8 cellular contexts compared by ENCODE assay signal in the genomic region with DNA sequence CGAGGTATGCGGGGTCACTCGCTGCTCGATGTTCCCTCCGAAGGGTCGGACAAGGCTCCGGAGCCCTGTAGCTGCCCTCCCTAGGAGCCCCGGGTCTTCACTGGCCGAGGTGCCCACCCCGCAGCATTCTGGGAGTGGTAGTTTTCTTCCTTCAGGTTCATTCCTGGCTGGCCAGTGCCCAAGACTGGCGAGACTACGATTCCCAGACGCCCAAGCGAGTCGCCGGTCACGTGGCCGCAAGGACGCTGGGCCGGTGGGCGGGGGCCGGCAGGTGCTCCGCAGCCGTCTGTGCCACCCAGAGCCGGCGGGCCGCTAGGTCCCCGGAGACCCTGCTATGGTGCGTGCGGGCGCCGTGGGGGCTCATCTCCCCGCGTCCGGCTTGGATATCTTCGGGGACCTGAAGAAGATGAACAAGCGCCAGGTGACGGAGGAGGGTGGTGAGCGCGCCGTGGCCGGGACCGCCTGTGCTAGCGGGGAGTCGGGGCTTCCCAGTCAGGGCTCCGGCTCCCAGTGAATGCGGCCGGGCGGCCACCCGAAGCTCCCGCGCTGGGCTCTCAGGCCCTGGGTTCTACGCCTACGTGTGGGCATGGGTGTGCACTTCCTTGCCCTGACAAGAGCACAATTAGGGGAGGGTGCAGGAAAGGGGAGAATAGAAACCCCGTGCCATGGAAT. TPM values are rescaled to one million over a fixed set of nuclear protein-coding genes. Genes with fewer than 3 reads are reported as not detected.
DNase-seq lines count a peak whose midpoint lies in the region; ATAC-seq and TF ChIP-seq lines count a peak whose summit lies in the region.

A gene (plus strand): TSS at position 270 of the 672 bp plus-strand sequence. CDS start 65 bp downstream, at position 335.

- no peaks in the 10 kb centered on the region for H3K4me1 ChIP-seq in right cardiac atrium (ENCODE audit: control insufficient read depth, insufficient read depth, low read length)
- no peaks in the 10 kb centered on the region for H3K4me1 ChIP-seq in uterus

- H3K27ac ChIP-seq in right cardiac atrium (ENCODE audit: low read length), result peak within 1 kb of the TSS; percentile 88
- H3K27ac ChIP-seq in uterus, result peak within 1 kb of the TSS; percentile 81 to 89

- no peaks in the 10 kb centered on the region for H3K27me3 ChIP-seq in right cardiac atrium (ENCODE audit: control insufficient read depth, insufficient read depth)
- H3K27me3 ChIP-seq in uterus, result no peaks in the 10 kb centered on the region

- ATAC-seq in GM18498 (IDR thresholded peaks at IDR 0.05; ENCODE audit: unreplicated experiment) (peak; percentile 82), HG02938 (IDR thresholded peaks at IDR 0.05; ENCODE audit: unreplicated experiment) (peak; percentile 84), right cardiac atrium (peak; percentile 99)

- DNase-seq in NCI-H187 (lab: John Stamatoyannopoulos, UW) (peak; percentile 92 to 95), T-helper 2 cell (peak; percentile 86 to 99 (median 94)), anterior cingulate cortex (lab: John Stamatoyannopoulos, UW) (peak; percentile 86 to 99 (median 96)), right cardiac atrium (peak; percentile 97 to 99 (median 98)), pulmonary artery endothelial cell (ENCODE audit: low read depth, low spot score) (peak; percentile 83), uterus (peak; percentile 94 to 96)

- intact Hi-C loops in right cardiac atrium (cut with DNase I) (no loop called here), uterus (cut with DNase I; ENCODE audit: low total_unique reads) (no loop called here)

- peak in 1 of 2 donors; percentile 34 for TF ChIP-seq POLR2A in uterus (IDR thresholded peaks at IDR 0.05)

- H3K9me3 ChIP-seq in right cardiac atrium (ENCODE audit: control insufficient read depth, low read length) (no peaks in the 10 kb centered on the region), uterus (no peaks in the 10 kb centered on the region)

- H3K36me3 ChIP-seq in uterus, result no peaks in the 10 kb centered on the region

- TF ChIP-seq CTCF in uterus (IDR thresholded peaks at IDR 0.05), result no peak

- H3K4me3 ChIP-seq in right cardiac atrium (ENCODE audit: low read length) (peak within 1 kb of the TSS; percentile 71), uterus (peak within 1 kb of the TSS; percentile 90 to 99)

- WGBS in right cardiac atrium, result under 1% methylated on average over 55 of the region's 55 CpGs

RNA-seq across cellular contexts. Expression of the gene that starts here (rescaled TPM):
- total RNA-seq in right cardiac atrium (10 to 100 TPM; 19.3 to 36.8 (median 32.6) TPM), pulmonary artery endothelial cell (20.9 and 27.2 TPM in 2 replicates), uterus (100 to 1,000 TPM in 1 of 4 donors, 10 to 100 TPM in 1, 1 to 10 TPM in 2; 4.4 to 136 (median 24.7) TPM)
- polyA plus RNA-seq in right cardiac atrium, result 25.3 TPM

Comparison
In these comparisons a context has a peak if more than half of its experiments do, and no peak if none do; other contexts are left out.
1. Peak in every context shown above with its lines: DNase-seq, ATAC-seq, H3K4me3 ChIP-seq and H3K27ac ChIP-seq.